Comparison of ENCODE assay signal across 8 cellular contexts in genomic region chr20:18628330-18628941, GRCh38. TPM values are rescaled to one million over a fixed set of nuclear protein-coding genes. Genes with fewer than 3 reads are reported as not detected.
A peak's percentile ranks its signal among the peaks of the same experiment; 100 is the strongest.
DNase-seq lines count a peak whose midpoint lies in the region; ATAC-seq, FAIRE-seq and TF ChIP-seq lines count a peak whose summit lies in the region.

No MANE protein-coding gene starts in this region.

- no peak overlapping the region for H3K27ac Mint-ChIP-seq in glutamatergic neuron (ENCODE audit: unreplicated experiment)

- intact Hi-C loops in PC-3 (cut with micrococcal nuclease) (no loop called here), ascending aorta (cut with DNase I) (no loop called here), posterior vena cava (cut with DNase I) (loop anchor here in 1 of 2 donors (10.0 kb wide), 2 partner anchors 566 to 1026 kb away; no protein-coding TSS in a partner anchor)

- TF ChIP-seq CTCF in PC-3 (conservative IDR thresholded peaks at IDR 0.05; ENCODE audit: low read depth, low read length): peak; percentile 92
- TF ChIP-seq CTCF in glutamatergic neuron (IDR thresholded peaks at IDR 0.05; ENCODE audit: partially characterized antibody, unreplicated experiment): peak; percentile 63
- TF ChIP-seq CTCF in ascending aorta (IDR thresholded peaks at IDR 0.05): peak in 1 of 3 experiments; percentile 19

- no peaks in the 10 kb centered on the region for H3K9me3 ChIP-seq in PC-3 (ENCODE audit: low read length)
- no peaks in the 10 kb centered on the region for H3K9me3 ChIP-seq in ascending aorta

- H3K4me3 Mint-ChIP-seq in glutamatergic neuron (ENCODE audit: unreplicated experiment): no peak overlapping the region

- peak; percentile 70 for ATAC-seq in PC-3
- ATAC-seq in HG03565 (IDR thresholded peaks at IDR 0.05; ENCODE audit: unreplicated experiment): no peak

- POLR2A ChIA-PET in PC-3 (lab: Charles Lee; ENCODE audit: unreplicated experiment): no interaction called here

- no peak overlapping the region for H3K4me2 ChIP-seq in PC-3 (ENCODE audit: low read length)

- no peaks in the 10 kb centered on the region for H3K9me2 ChIP-seq in PC-3 (replicated peaks; ENCODE audit: low read length)

- H2AFZ ChIP-seq in PC-3 (ENCODE audit: low read length): no peak overlapping the region

- H3K36me3 ChIP-seq in PC-3 (ENCODE audit: low read depth, low read length) (no peaks in the 10 kb centered on the region), ascending aorta (peaks cover 6 to 22% of the 10 kb centered on the region in 2 donors)

- H4K20me1 ChIP-seq in PC-3 (ENCODE audit: low read length): no peaks in the 10 kb centered on the region

- H3K27me3 ChIP-seq in PC-3 (ENCODE audit: low read length) (no peaks in the 10 kb centered on the region), ascending aorta (no peaks in the 10 kb centered on the region)

- peaks cover 3% of the 10 kb centered on the region for H3K9me3 Mint-ChIP-seq in glutamatergic neuron (ENCODE audit: unreplicated experiment)

- H3K4me1 ChIP-seq in PC-3 (ENCODE audit: insufficient read depth, low read length): no peaks in the 10 kb centered on the region
- H3K4me1 ChIP-seq in ascending aorta: peaks cover 0 to 3% of the 10 kb centered on the region in 2 donors

- H3K36me3 Mint-ChIP-seq in glutamatergic neuron (ENCODE audit: unreplicated experiment): peaks cover 7% of the 10 kb centered on the region

- peaks cover 16% of the 10 kb centered on the region for H3K4me1 Mint-ChIP-seq in glutamatergic neuron (ENCODE audit: low read depth, unreplicated experiment)

- DNase-seq in stimulated activated CD4-positive, alpha-beta T cell treated with anti-CD3 and anti-CD28 coated beads, Interleukin-4, amount 100 ng/mL, for 1 hour: peak; percentile 12
- no peak for DNase-seq in stimulated activated CD4-positive, alpha-beta T cell treated with anti-CD3 and anti-CD28 coated beads, Interleukin-2, amount 100 ng/mL, for 48 hours
- DNase-seq in PC-3: peak; percentile 56
- peak; percentile 52 for DNase-seq in glutamatergic neuron
- DNase-seq in RCC 7860 (ENCODE audit: low spot score): no peak
- DNase-seq in ascending aorta (ENCODE audit: low spot score in 2 of 2): no peak
- no peak for DNase-seq in posterior vena cava (ENCODE audit: low spot score)

- no peak overlapping the region for H3K27ac ChIP-seq in PC-3 (ENCODE audit: low read length)
- H3K27ac ChIP-seq in ascending aorta: no peak overlapping the region

- H3K27me3 Mint-ChIP-seq in glutamatergic neuron (ENCODE audit: unreplicated experiment): no peaks in the 10 kb centered on the region

- H3K9ac ChIP-seq in PC-3 (ENCODE audit: low read length): no peak overlapping the region

- H3K4me3 ChIP-seq in PC-3 (ENCODE audit: low read length) (no peak overlapping the region), ascending aorta (no peak overlapping the region)

- CTCF ChIA-PET in PC-3 (lab: Charles Lee): no interaction called here

- no peak for FAIRE-seq in RCC 7860 (lab: Jason Lieb, UNC)

- no peaks in the 10 kb centered on the region for H3F3A ChIP-seq in PC-3 (ENCODE audit: low read length, unreplicated experiment)

- H3K79me2 ChIP-seq in PC-3 (ENCODE audit: low read length): no peaks in the 10 kb centered on the region

- BruUV-seq in PC-3 (replicated peaks; lab: Mats Ljungman, UMichigan): no TSS peak

RNA-seq across cellular contexts. Expression of gene DTD1, which starts 40.6 kb away (rescaled TPM):
- total RNA-seq in PC-3 (2014; rRNA removed) (101 and 124 TPM in 2 replicates), glutamatergic neuron (ENCODE audit: unreplicated experiment) (90.2 TPM), ascending aorta (34.9 TPM), posterior vena cava (10 to 100 TPM; 21.5 to 23.6 TPM)

Comparison
In these comparisons a context has a peak if more than half of its experiments do, and no peak if none do; other contexts are left out.
1. DNase-seq: peak in stimulated activated CD4-positive, alpha-beta T cell treated with anti-CD3 and anti-CD28 coated beads, Interleukin-4, amount 100 ng/mL, for 1 hour (single experiment), PC-3 (single experiment) and glutamatergic neuron (single experiment); none in stimulated activated CD4-positive, alpha-beta T cell treated with anti-CD3 and anti-CD28 coated beads, Interleukin-2, amount 100 ng/mL, for 48 hours (0 of 2), RCC 7860 (single experiment), ascending aorta (0 of 2) and posterior vena cava (single experiment).